In genomic region chr3:17562845-17563244, GRCh38 we compare ENCODE assay signal across 1 cellular context.
TF ChIP-seq lines count a peak whose summit lies in the region.

No MANE protein-coding gene starts in this region.

TF ChIP-seq in GM23338, 12 proteins besides CTCF, POLR2A, EP300 and RAD21 (continued from another document):
- TF ChIP-seq ZNF462 (CRISPR knock-in tag; IDR thresholded peaks at IDR 0.05) (no peak), ZNF114 (CRISPR knock-in tag; IDR thresholded peaks at IDR 0.05) (no peak), EZH2phosphoT487 (IDR thresholded peaks at IDR 0.05; ENCODE audit: unreplicated experiment) (no peak), EZH2 (IDR thresholded peaks at IDR 0.05; ENCODE audit: low read depth, unreplicated experiment) (no peak), JUNB (IDR thresholded peaks at IDR 0.05; ENCODE audit: unreplicated experiment) (no peak)
